In the genomic region with DNA sequence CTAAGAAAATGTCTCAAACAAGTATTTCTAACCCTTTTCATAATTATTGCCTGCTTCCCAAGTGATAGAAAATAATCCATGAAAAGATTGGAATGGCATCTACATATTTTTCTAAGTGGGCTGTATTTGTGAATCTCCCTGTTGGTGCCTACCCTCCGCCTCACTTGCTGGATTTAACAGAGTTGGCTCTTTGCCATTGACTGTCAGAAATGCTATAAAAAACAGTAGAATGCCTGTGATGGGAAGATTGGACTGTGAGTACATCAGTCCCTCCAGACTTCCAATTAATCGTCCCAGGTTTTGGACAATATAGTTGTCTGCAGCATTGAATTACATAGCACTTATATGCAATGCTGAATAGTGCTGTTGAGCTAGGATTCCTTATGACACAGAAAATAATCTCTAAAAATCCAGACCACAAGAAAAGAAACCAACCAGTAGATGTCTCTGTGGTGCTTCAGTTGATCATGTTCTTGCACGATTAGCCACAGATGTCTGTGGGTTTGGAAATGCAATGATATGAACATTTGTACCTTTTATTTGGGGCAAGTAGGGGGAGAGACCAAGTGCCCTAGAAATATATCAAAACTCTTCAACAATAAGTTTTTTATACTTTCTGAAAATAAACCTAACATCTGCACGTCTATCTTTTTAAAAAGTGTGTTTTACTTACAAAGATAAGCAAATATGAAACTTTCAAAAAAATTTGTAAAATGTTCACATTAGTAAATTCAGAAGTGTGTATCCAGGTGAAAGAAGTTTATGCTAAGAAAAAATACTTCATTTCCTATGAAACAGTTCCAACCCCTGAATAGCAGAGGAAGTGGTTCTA, we compare ENCODE assay signal across 1 cellular context.
TF ChIP-seq lines count a peak whose summit lies in the region.

No MANE protein-coding gene starts in this region.

TF ChIP-seq in HepG2, 621 proteins besides CTCF, POLR2A, EP300 and RAD21 (continued from another document):
- no peak for TF ChIP-seq XRCC5 (optimal IDR thresholded peaks at IDR 0.05; ENCODE audit: low read length)
- no peak for TF ChIP-seq CAMTA2 (CRISPR knock-in tag; IDR thresholded peaks at IDR 0.05; ENCODE audit: borderline replicate concordance)
- no peak for TF ChIP-seq NFKB2 (CRISPR knock-in tag; IDR thresholded peaks at IDR 0.05; ENCODE audit: borderline replicate concordance)
- TF ChIP-seq, protein P1, sequence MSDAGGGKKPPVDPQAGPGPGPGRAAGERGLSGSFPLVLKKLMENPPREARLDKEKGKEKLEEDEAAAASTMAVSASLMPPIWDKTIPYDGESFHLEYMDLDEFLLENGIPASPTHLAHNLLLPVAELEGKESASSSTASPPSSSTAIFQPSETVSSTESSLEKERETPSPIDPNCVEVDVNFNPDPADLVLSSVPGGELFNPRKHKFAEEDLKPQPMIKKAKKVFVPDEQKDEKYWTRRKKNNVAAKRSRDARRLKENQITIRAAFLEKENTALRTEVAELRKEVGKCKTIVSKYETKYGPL (CRISPR knock-in tag; IDR thresholded peaks at IDR 0.05) = no peak
- TF ChIP-seq STAG1 (CRISPR knock-in tag; IDR thresholded peaks at IDR 0.05) = peak; percentile 82
- TF ChIP-seq SNAI1 (CRISPR knock-in tag; IDR thresholded peaks at IDR 0.05; ENCODE audit: borderline replicate concordance) = no peak
- TF ChIP-seq SMC3 (IDR thresholded peaks at IDR 0.05; ENCODE audit: low read length) = peak; percentile 75
- no peak for TF ChIP-seq PLRG1 (conservative IDR thresholded peaks at IDR 0.05)
